ENCODE assay signal across 23 cellular contexts in the genomic region with DNA sequence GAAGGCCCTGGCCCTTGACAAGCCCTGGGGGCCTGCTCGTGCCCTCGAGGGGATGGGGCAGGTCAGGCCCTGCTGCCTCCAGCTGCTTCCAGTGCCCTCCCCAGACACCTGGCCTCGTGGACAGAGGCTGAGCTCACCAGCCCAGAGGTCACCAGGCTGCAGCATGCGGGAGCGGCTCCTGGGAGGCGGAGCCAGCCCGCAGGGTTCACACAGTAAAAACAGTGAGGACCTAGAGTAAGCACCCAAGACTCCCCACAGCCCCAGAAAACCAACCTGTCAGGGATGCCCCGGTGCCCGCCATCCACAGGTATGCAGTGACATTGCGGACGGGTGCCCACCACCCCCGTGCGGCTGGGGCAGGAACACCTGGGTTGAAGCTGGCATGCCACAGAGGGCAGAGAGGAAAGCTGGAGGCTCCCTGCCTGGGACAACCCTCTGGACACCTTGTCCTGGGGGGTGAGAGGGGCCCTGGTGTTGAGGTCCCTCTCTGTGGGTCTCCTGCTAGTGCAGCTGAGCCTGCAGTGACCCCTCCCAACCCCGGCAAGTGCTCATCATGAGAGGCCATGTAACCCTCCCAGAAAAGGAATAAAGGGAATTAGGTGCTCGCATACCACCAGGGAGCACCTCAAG.
DNase-seq lines count a peak whose midpoint lies in the region; ATAC-seq, FAIRE-seq and TF ChIP-seq lines count a peak whose summit lies in the region.
"Had no signal": no experiment of that assay in that cellular context is flagged by ENCODE, and none has a peak within 500 bp of the region (broad histone marks: within the 10 kb centered on the region; RNA-seq: fewer than 3 reads in every experiment).

No MANE protein-coding gene starts in this region.

- CTCF ChIA-PET in activated CD4-positive, alpha-beta T cell treated with anti-CD3 and anti-CD28 coated beads, Interleukin-2, amount 10 ng/mL, durations not matched to agents 7 days and 5 days (lab: Charles Lee), result no interaction called here

- H3K18ac ChIP-seq in trophoblast cell (ENCODE audit: low read length), result no peak overlapping the region

- H3K14ac ChIP-seq in trophoblast cell (ENCODE audit: low read length), result no peak overlapping the region

- H3K4me1 ChIP-seq in heart left ventricle (no peaks in the 10 kb centered on the region), RWPE2 (ENCODE audit: insufficient read depth, poor library complexity, severe bottlenecking) (no peaks in the 10 kb centered on the region), kidney (ENCODE audit: control insufficient read depth in 1 of 2, insufficient read depth in 1 of 2, low read depth in 1 of 2, low read length in 2 of 2) (no peaks in the 10 kb centered on the region), trophoblast cell (ENCODE audit: control insufficient read depth in 1 of 2, insufficient read depth in 2 of 2, low read length in 2 of 2) (no peaks in the 10 kb centered on the region)

- no peak overlapping the region for H4K91ac ChIP-seq in trophoblast cell (ENCODE audit: low read depth, low read length)

- H3K23ac ChIP-seq in trophoblast cell (ENCODE audit: low read length), result no peak overlapping the region

- no peak overlapping the region for H4K8ac ChIP-seq in trophoblast cell (ENCODE audit: low read depth, low read length)

- peaks cover 0 to 31% (median 5%) of the 10 kb centered on the region in 9 donors for H3K36me3 ChIP-seq in heart left ventricle
- no peaks in the 10 kb centered on the region for H3K36me3 ChIP-seq in RWPE2 (ENCODE audit: low read depth)
- peaks cover 3% of the 10 kb centered on the region in 2 donors for H3K36me3 ChIP-seq in kidney (ENCODE audit: control insufficient read depth in 1 of 2, insufficient read depth in 2 of 2, low read length in 2 of 2)
- H3K36me3 ChIP-seq in trophoblast cell (ENCODE audit: control insufficient read depth in 1 of 2, insufficient read depth in 2 of 2, low read length in 2 of 2), result no peaks in the 10 kb centered on the region

- intact Hi-C loops in heart left ventricle (cut with DNase I), result no loop called here
- intact Hi-C loops in left cardiac atrium (cut with DNase I), result no loop called here
- intact Hi-C loops in kidney (cut with DNase I), result no loop called here

- TF ChIP-seq POLR2A in heart left ventricle (IDR thresholded peaks at IDR 0.05), result no peak

- H3K9me3 ChIP-seq in heart left ventricle (peaks cover 0 to 15% (median 6%) of the 10 kb centered on the region in 12 donors), RWPE2 (ENCODE audit: severe bottlenecking) (no peaks in the 10 kb centered on the region), kidney (ENCODE audit: control insufficient read depth in 1 of 2, low read length in 2 of 2) (peaks cover 0 to 5% of the 10 kb centered on the region in 2 donors), trophoblast cell (ENCODE audit: insufficient read depth, low read depth, low read length) (peaks cover 28% of the 10 kb centered on the region)

- H3K79me2 ChIP-seq in trophoblast cell (ENCODE audit: control insufficient read depth, insufficient read depth, low read length, poor library complexity), result no peaks in the 10 kb centered on the region

- no peaks in the 10 kb centered on the region for H3K27me3 Mint-ChIP-seq in activated CD4-positive, alpha-beta T cell treated with anti-CD3 and anti-CD28 coated beads, Interleukin-2, amount 10 ng/mL, durations not matched to agents 7 days and 5 days
- H3K27me3 Mint-ChIP-seq: CD4-positive, CD25-positive, alpha-beta regulatory T cell had no signal

- no peak overlapping the region for H3K4me3 ChIP-seq in heart left ventricle
- H3K4me3 ChIP-seq in RWPE2 (ENCODE audit: severe bottlenecking), result no peak overlapping the region
- H3K4me3 ChIP-seq in kidney (ENCODE audit: low read length in 2 of 2), result no peak overlapping the region
- no peak overlapping the region for H3K4me3 ChIP-seq in trophoblast cell (ENCODE audit: low read depth, low read length)
- H3K4me3 ChIP-seq: PC-9 had no signal

- no peak overlapping the region for H3K27ac Mint-ChIP-seq in activated CD4-positive, alpha-beta T cell treated with anti-CD3 and anti-CD28 coated beads, Interleukin-2, amount 10 ng/mL, durations not matched to agents 7 days and 5 days

- no peak overlapping the region for H4K12ac ChIP-seq in trophoblast cell (ENCODE audit: low read depth, low read length)

- WGBS in heart left ventricle, 4 donors, result 93 to 95% (median 94%) methylated on average over 9 to 15 of the region's 15 CpGs
- WGBS in trophoblast cell (ENCODE audit: extremely low coverage, insufficient coverage, insufficient read length), result no CpG with 5 or more reads among the region's 15 CpGs

- no peak for FAIRE-seq in kidney (lab: Jason Lieb, UNC)
- FAIRE-seq: A204.1 had no signal

- no peak overlapping the region for H3K27ac ChIP-seq in heart left ventricle
- H3K27ac ChIP-seq in RWPE2 (ENCODE audit: poor library complexity, severe bottlenecking), result no peak overlapping the region
- H3K27ac ChIP-seq in kidney (ENCODE audit: low read depth in 2 of 2, low read length in 2 of 2), result no peak overlapping the region
- no peak overlapping the region for H3K27ac ChIP-seq in trophoblast cell (ENCODE audit: low read depth, low read length)
- H3K27ac ChIP-seq: HL-60, PC-9 had no signal

- no peaks in the 10 kb centered on the region for H3K27me3 ChIP-seq in heart left ventricle
- H3K27me3 ChIP-seq in RWPE2 (ENCODE audit: insufficient read depth, poor library complexity, severe bottlenecking), result no peaks in the 10 kb centered on the region
- no peaks in the 10 kb centered on the region for H3K27me3 ChIP-seq in trophoblast cell (ENCODE audit: insufficient read depth, low read length)

- H2BK5ac ChIP-seq in trophoblast cell (ENCODE audit: low read depth, low read length, poor library complexity), result no peak overlapping the region

- no peak overlapping the region for H2AFZ ChIP-seq in trophoblast cell (ENCODE audit: insufficient read depth, low read length, poor library complexity)
- H2AFZ ChIP-seq: PC-9 had no signal

- H2BK120ac ChIP-seq in trophoblast cell (ENCODE audit: insufficient read depth, low read length, poor library complexity), result no peak overlapping the region

- no peak overlapping the region for H2AK5ac ChIP-seq in trophoblast cell (ENCODE audit: low read length)

- H3K9me3 Mint-ChIP-seq in activated CD4-positive, alpha-beta T cell treated with anti-CD3 and anti-CD28 coated beads, Interleukin-2, amount 10 ng/mL, durations not matched to agents 7 days and 5 days, result peaks cover 14% of the 10 kb centered on the region

- H2BK12ac ChIP-seq in trophoblast cell (ENCODE audit: low read length), result no peak overlapping the region

- no peaks in the 10 kb centered on the region for H3K79me1 ChIP-seq in trophoblast cell (ENCODE audit: low read length)

- H3K4me3 Mint-ChIP-seq in activated CD4-positive, alpha-beta T cell treated with anti-CD3 and anti-CD28 coated beads, Interleukin-2, amount 10 ng/mL, durations not matched to agents 7 days and 5 days, result no peak overlapping the region

- ATAC-seq in heart left ventricle (no peak), left cardiac atrium (no peak), RWPE2 (ENCODE audit: low read depth) (no peak)

- H3K36me3 Mint-ChIP-seq in activated CD4-positive, alpha-beta T cell treated with anti-CD3 and anti-CD28 coated beads, Interleukin-2, amount 10 ng/mL, durations not matched to agents 7 days and 5 days (ENCODE audit: low read depth), result peaks cover 15% of the 10 kb centered on the region

- H3K9ac ChIP-seq in kidney (ENCODE audit: low read length in 2 of 2) (no peak overlapping the region), trophoblast cell (ENCODE audit: low read length) (no peak overlapping the region)

- TF ChIP-seq CTCF in heart left ventricle (IDR thresholded peaks at IDR 0.05) (no peak), RWPE2 (IDR thresholded peaks at IDR 0.05; ENCODE audit: poor library complexity, severe bottlenecking) (no peak), kidney (IDR thresholded peaks at IDR 0.05; ENCODE audit: borderline replicate concordance, extremely low read depth, insufficient read depth) (no peak)

- POLR2A ChIA-PET in activated CD4-positive, alpha-beta T cell treated with anti-CD3 and anti-CD28 coated beads, Interleukin-2, amount 10 ng/mL, durations not matched to agents 7 days and 5 days (lab: Charles Lee), result no interaction called here

- peak in 3 of 5 donors; percentile 20 to 42 (median 23) for DNase-seq in heart left ventricle
- no peak for DNase-seq in left cardiac atrium
- peak; percentile 54 for DNase-seq in RWPE2 (ENCODE audit: low spot score)
- peak; percentile 39 for DNase-seq in kidney
- peak; percentile 45 to 68 for DNase-seq in trophoblast cell
- DNase-seq in activated CD4-positive, alpha-beta T cell treated with anti-CD3 and anti-CD28 coated beads, Interleukin-2, amount 10 ng/mL, durations not matched to agents 7 days and 5 days, result no peak
- no peak for DNase-seq in cerebellum (ENCODE audit: low spot score)
- no peak for DNase-seq in D341Med (ENCODE audit: low spot score)
- DNase-seq: CD4-positive, CD25-positive, alpha-beta regulatory T cell; DMS 273 treated with DMSO at 0.1 percent for 48 hours; DMS79 treated with DMSO at 0.1 percent for 48 hours; H7; KBM-7; MM.1S; NCI-H1048; NCI-H1436 treated with DMSO at 0.1 percent for 48 hours; NCI-H2029; NCI-H510A; NCI-H748 treated with DMSO at 0.1 percent for 48 hours; PC-9; RPMI8226 had no signal

- H3K4ac ChIP-seq in trophoblast cell (ENCODE audit: low read depth, low read length), result no peak overlapping the region

- no peak overlapping the region for H3K4me2 ChIP-seq in trophoblast cell (ENCODE audit: low read length)
- H3K4me2 ChIP-seq: PC-9 had no signal

- no peaks in the 10 kb centered on the region for H3K4me1 Mint-ChIP-seq in activated CD4-positive, alpha-beta T cell treated with anti-CD3 and anti-CD28 coated beads, Interleukin-2, amount 10 ng/mL, durations not matched to agents 7 days and 5 days

Comparison
In these comparisons a context has a peak if more than half of its experiments do, and no peak if none do; other contexts are left out.
1. DNase-seq: peak in heart left ventricle (3 of 5), RWPE2 (single experiment), kidney (single experiment) and trophoblast cell (2 of 2); none in left cardiac atrium (single experiment), activated CD4-positive, alpha-beta T cell treated with anti-CD3 and anti-CD28 coated beads, Interleukin-2, amount 10 ng/mL, durations not matched to agents 7 days and 5 days (single experiment), cerebellum (single experiment) and D341Med (single experiment).